22 cellular contexts compared by ENCODE assay signal in genomic region chr5:180769821-180770220, GRCh38. TPM values are rescaled to one million over a fixed set of nuclear protein-coding genes. Genes with fewer than 3 reads are reported as not detected.
A peak's percentile ranks its signal among the peaks of the same experiment; 100 is the strongest.
DNase-seq lines count a peak whose midpoint lies in the region; ATAC-seq, FAIRE-seq and TF ChIP-seq lines count a peak whose summit lies in the region.
"Had no signal": no experiment of that assay in that cellular context is flagged by ENCODE, and none has a peak within 500 bp of the region (broad histone marks: within the 10 kb centered on the region; RNA-seq: fewer than 3 reads in every experiment).

No MANE protein-coding gene starts in this region.

- H3K36me3 ChIP-seq in PC-9 (ENCODE audit: low read depth): no peaks in the 10 kb centered on the region
- no peaks in the 10 kb centered on the region for H3K36me3 ChIP-seq in CD8-positive, alpha-beta memory T cell (ENCODE audit: insufficient read depth, low read length)

- DNase-seq in A549 (ENCODE audit: low read depth in 1 of 2, low spot score in 1 of 2) (peak in 1 of 2 experiments; percentile 24), HT-29 (ENCODE audit: low spot score) (peak; percentile 12), PC-9 (peak in 1 of 2 experiments; percentile 48), epithelial cell of esophagus (ENCODE audit: low read depth) (peak; percentile 22), islet precursor cell (no peak)
- no peak for DNase-seq in stimulated activated naive CD4-positive, alpha-beta T cell treated with Interleukin-2 at 50 U/mL for 16 hours (lab: John Stamatoyannopoulos, UW)
- no peak for DNase-seq in CD8-positive, alpha-beta memory T cell
- DNase-seq: 8988T; C1 segment of cervical spinal cord; CD8-positive, alpha-beta T cell; DMS53; DMS79 treated with DMSO at 0.1 percent for 48 hours; GF-D8; GM23248; H7; HCEC 1CT had no signal

- H2AFZ ChIP-seq in PC-9: no peak overlapping the region
- H2AFZ ChIP-seq: GM23248 had no signal

- TF ChIP-seq RAD21 in A549 (conservative IDR thresholded peaks at IDR 0.05 in 1 of 2, IDR thresholded peaks at IDR 0.05 in 1 of 2): no peak

- H3K4me3 ChIP-seq in A549 (no peak overlapping the region), PC-9 (no peak overlapping the region), epithelial cell of esophagus (ENCODE audit: low read length) (no peak overlapping the region)
- H3K4me3 ChIP-seq in CD8-positive, alpha-beta memory T cell (ENCODE audit: low read length): no peak overlapping the region
- H3K4me3 ChIP-seq: GM23248 had no signal

- no peaks in the 10 kb centered on the region for H3K79me2 ChIP-seq in PC-9 (ENCODE audit: low read depth)

- no peak overlapping the region for H3K4me3 Mint-ChIP-seq in CD8-positive, alpha-beta memory T cell
- H3K4me3 Mint-ChIP-seq: CD8-positive, alpha-beta T cell had no signal

- H3K4me1 Mint-ChIP-seq in CD8-positive, alpha-beta memory T cell: no peaks in the 10 kb centered on the region

- H4K20me1 ChIP-seq in PC-9 (ENCODE audit: insufficient read depth): no peaks in the 10 kb centered on the region

- peaks cover 0 to 20% (median 2%) of the 10 kb centered on the region in 3 donors for H3K36me3 Mint-ChIP-seq in CD8-positive, alpha-beta memory T cell
- H3K36me3 Mint-ChIP-seq: CD8-positive, alpha-beta T cell had no signal

- POLR2A ChIA-PET in A549 (lab: Yijun Ruan, JAX) (no interaction called here), PC-9 (lab: Charles Lee; ENCODE audit: unreplicated experiment) (no interaction called here)
- POLR2A ChIA-PET in CD8-positive, alpha-beta memory T cell (lab: Charles Lee): no interaction called here

- CTCF ChIA-PET in A549 (lab: Yijun Ruan, JAX) (interaction anchor here (1.5 kb wide), 1 partner anchor 14 kb away, joined by 6 read pairs; no protein-coding TSS in a partner anchor), PC-9 (lab: Charles Lee) (interaction anchor here (0.6 to 0.7 kb wide), 2 partner anchors 16 to 415 kb away, joined by 3 to 4 read pairs; no protein-coding TSS in a partner anchor)
- CTCF ChIA-PET in CD8-positive, alpha-beta memory T cell (lab: Charles Lee): no interaction called here

- no peak for TF ChIP-seq POLR2A in A549 (IDR thresholded peaks at IDR 0.05; ENCODE audit: low read length)

- TF ChIP-seq CTCF in A549 (IDR thresholded peaks at IDR 0.05) (no peak), PC-9 (conservative IDR thresholded peaks at IDR 0.05) (no peak), epithelial cell of esophagus (IDR thresholded peaks at IDR 0.05; ENCODE audit: insufficient read depth, low read depth, low read length, missing control alignments) (no peak)

- WGBS in A549 (ENCODE audit: missing lambda C conversion rate): 44% methylated on average over 3 of the region's 3 CpGs

- H3K4me1 ChIP-seq in A549 (no peaks in the 10 kb centered on the region), PC-9 (replicated peaks; ENCODE audit: insufficient read depth) (0 out of 2 replicates have a peak, but pooled peaks cover 3% of the 10 kb centered on the region)
- H3K4me1 ChIP-seq in CD8-positive, alpha-beta memory T cell (ENCODE audit: insufficient read depth, low read length): no peaks in the 10 kb centered on the region

- H3K27me3 Mint-ChIP-seq in CD8-positive, alpha-beta memory T cell: peaks cover 15 to 27% of the 10 kb centered on the region in 2 donors

- H3K27ac ChIP-seq in A549: no peak overlapping the region
- H3K27ac ChIP-seq in PC-9: 0 out of 2 replicates have a peak overlapping the region, but pooled peaks have one; percentile 17
- no peak overlapping the region for H3K27ac ChIP-seq in CD8-positive, alpha-beta memory T cell (ENCODE audit: low read depth, low read length)
- H3K27ac ChIP-seq: GM23248 had no signal

- peaks cover 10 to 29% (median 19%) of the 10 kb centered on the region in 5 donors for H3K9me3 Mint-ChIP-seq in CD8-positive, alpha-beta memory T cell

- no peak overlapping the region for H3K4me2 ChIP-seq in A549
- H3K4me2 ChIP-seq in PC-9: no peak overlapping the region

- no peaks in the 10 kb centered on the region for H3K9me2 ChIP-seq in PC-9 (ENCODE audit: insufficient read depth)

- BruUV-seq in PC-9 (replicated peaks; lab: Mats Ljungman, UMichigan): no TSS peak

- FAIRE-seq in A549 (lab: Jason Lieb, UNC): no peak
- FAIRE-seq: GM12891, H1 had no signal

- intact Hi-C loops in PC-9 (cut with micrococcal nuclease; ENCODE audit: unreplicated experiment): no loop called here

- H3F3A ChIP-seq in PC-9 (ENCODE audit: insufficient read depth, low read depth): no peaks in the 10 kb centered on the region

- 0 out of 3 replicates have a peak, but pooled peaks cover 2% of the 10 kb centered on the region for H3K9me3 ChIP-seq in A549
- 0 out of 2 replicates have a peak, but pooled peaks cover 6% of the 10 kb centered on the region for H3K9me3 ChIP-seq in PC-9 (ENCODE audit: insufficient read depth, low read depth)
- no peaks in the 10 kb centered on the region for H3K9me3 ChIP-seq in CD8-positive, alpha-beta memory T cell (ENCODE audit: low read length)

- H3K27me3 ChIP-seq in PC-9 (ENCODE audit: insufficient read depth, low read depth): peaks cover 11% of the 10 kb centered on the region; the same call in 1 of the 2 replicates
- no peaks in the 10 kb centered on the region for H3K27me3 ChIP-seq in CD8-positive, alpha-beta memory T cell (ENCODE audit: insufficient read depth, low read length, poor library complexity, severe bottlenecking)

- no peak for ATAC-seq in A549
- ATAC-seq: CD8-positive, alpha-beta T cell had no signal

- H3K27ac Mint-ChIP-seq in CD8-positive, alpha-beta memory T cell: no peak overlapping the region
- H3K27ac Mint-ChIP-seq: CD8-positive, alpha-beta T cell had no signal

- no peak for TF ChIP-seq EP300 in A549 (IDR thresholded peaks at IDR 0.05)

TF ChIP-seq in A549, 52 proteins besides CTCF, POLR2A, EP300 and RAD21:
- TF ChIP-seq CBX8 (IDR thresholded peaks at IDR 0.05) (no peak), RNF2 (IDR thresholded peaks at IDR 0.05; ENCODE audit: borderline replicate concordance, low read depth) (no peak), NFE2L2 (conservative IDR thresholded peaks at IDR 0.05; ENCODE audit: low read length) (peak; percentile 87), CHD2 (IDR thresholded peaks at IDR 0.05; ENCODE audit: low read length, partially characterized antibody) (no peak), RCOR1 (IDR thresholded peaks at IDR 0.05; ENCODE audit: low read depth, low read length) (no peak), ZNF302 (CRISPR knock-in tag; IDR thresholded peaks at IDR 0.05) (no peak), MAFK (IDR thresholded peaks at IDR 0.05; ENCODE audit: partially characterized antibody) (peak; percentile 62), ZC3H11A (IDR thresholded peaks at IDR 0.05) (no peak), EHF (CRISPR knock-in tag; IDR thresholded peaks at IDR 0.05) (no peak), NPAS2 (CRISPR knock-in tag; IDR thresholded peaks at IDR 0.05; ENCODE audit: borderline replicate concordance) (no peak), RARB (CRISPR knock-in tag; IDR thresholded peaks at IDR 0.05) (no peak), TP53 (CRISPR knock-in tag; IDR thresholded peaks at IDR 0.05) (no peak), MAX (IDR thresholded peaks at IDR 0.05) (no peak)
- TF ChIP-seq, protein P1, sequence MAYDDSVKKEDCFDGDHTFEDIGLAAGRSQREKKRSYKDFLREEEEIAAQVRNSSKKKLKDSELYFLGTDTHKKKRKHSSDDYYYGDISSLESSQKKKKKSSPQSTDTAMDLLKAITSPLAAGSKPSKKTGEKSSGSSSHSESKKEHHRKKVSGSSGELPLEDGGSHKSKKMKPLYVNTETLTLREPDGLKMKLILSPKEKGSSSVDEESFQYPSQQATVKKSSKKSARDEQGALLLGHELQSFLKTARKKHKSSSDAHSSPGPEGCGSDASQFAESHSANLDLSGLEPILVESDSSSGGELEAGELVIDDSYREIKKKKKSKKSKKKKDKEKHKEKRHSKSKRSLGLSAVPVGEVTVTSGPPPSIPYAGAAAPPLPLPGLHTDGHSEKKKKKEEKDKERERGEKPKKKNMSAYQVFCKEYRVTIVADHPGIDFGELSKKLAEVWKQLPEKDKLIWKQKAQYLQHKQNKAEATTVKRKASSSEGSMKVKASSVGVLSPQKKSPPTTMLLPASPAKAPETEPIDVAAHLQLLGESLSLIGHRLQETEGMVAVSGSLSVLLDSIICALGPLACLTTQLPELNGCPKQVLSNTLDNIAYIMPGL (CRISPR knock-in tag; IDR thresholded peaks at IDR 0.05; ENCODE audit: borderline replicate concordance): no peak

RNA-seq across cellular contexts. Expression of gene OR2Y1, which starts 30.0 kb away (rescaled TPM):
- polyA plus RNA-seq in A549 (2011; rRNA removed) (not detected in 2 replicates), A549 (2017; fragmentation: RNase III; extraction: RNeasy Plus Mini Kit Qiagen cat#74134 plus additional on column Dnase treatment) (not detected in 3 replicates)
- not detected in 2 replicates for polyA plus RNA-seq in A549 (2012; cell fraction: cytosol; rRNA removed)
- not detected in 2 replicates for polyA plus RNA-seq in A549 (2012; cell fraction: nucleus; rRNA removed)
- polyA minus RNA-seq in A549 (2011; rRNA and poly(A)+ RNA removed): not detected in 2 replicates
- total RNA-seq in HT-29 (2014; rRNA removed; shearing (Covaris generic)): not detected in 2 replicates
- total RNA-seq in PC-9 (2021): not detected in 2 replicates
- total RNA-seq in CD8-positive, alpha-beta memory T cell: not detected
- not detected for polyA plus RNA-seq in CD8-positive, alpha-beta memory T cell
- total RNA-seq: A673; CD8-positive, alpha-beta T cell; Daoy; G401; GM23248; H1; H7 had no signal
- polyA plus RNA-seq: BJ, GM23248, H1 had no signal

RNA-seq across cellular contexts. Expression of gene MGAT1, which starts 32.8 kb away (rescaled TPM):
- polyA plus RNA-seq in A549 (2011; rRNA removed) (53.0 and 56.3 TPM in 2 replicates), A549 (2017; fragmentation: RNase III; extraction: RNeasy Plus Mini Kit Qiagen cat#74134 plus additional on column Dnase treatment) (54.6 to 63.4 TPM (median 61.8 TPM) in 3 replicates)
- polyA plus RNA-seq in A549 (2012; cell fraction: cytosol; rRNA removed): 50.1 and 71.5 TPM in 2 replicates
- 71.5 and 99.2 TPM in 2 replicates for polyA plus RNA-seq in A549 (2012; cell fraction: nucleus; rRNA removed)
- polyA minus RNA-seq in A549 (2011; rRNA and poly(A)+ RNA removed): 46.1 and 49.2 TPM in 2 replicates
- 96.1 and 102 TPM in 2 replicates for total RNA-seq in HT-29 (2014; rRNA removed; shearing (Covaris generic))
- 96.6 and 103 TPM in 2 replicates for total RNA-seq in PC-9 (2021)
- total RNA-seq in CD8-positive, alpha-beta memory T cell: 100 to 1,000 TPM; 125 to 132 TPM
- polyA plus RNA-seq in CD8-positive, alpha-beta memory T cell: 157 TPM

Comparison
In these comparisons a context has a peak if more than half of its experiments do, and no peak if none do; other contexts are left out.
1. DNase-seq: peak in HT-29 (single experiment) and epithelial cell of esophagus (single experiment); none in stimulated activated naive CD4-positive, alpha-beta T cell treated with Interleukin-2 at 50 U/mL for 16 hours (single experiment), islet precursor cell (single experiment) and CD8-positive, alpha-beta memory T cell (0 of 5).